ENCODE assay signal across 25 cellular contexts in the genomic region with DNA sequence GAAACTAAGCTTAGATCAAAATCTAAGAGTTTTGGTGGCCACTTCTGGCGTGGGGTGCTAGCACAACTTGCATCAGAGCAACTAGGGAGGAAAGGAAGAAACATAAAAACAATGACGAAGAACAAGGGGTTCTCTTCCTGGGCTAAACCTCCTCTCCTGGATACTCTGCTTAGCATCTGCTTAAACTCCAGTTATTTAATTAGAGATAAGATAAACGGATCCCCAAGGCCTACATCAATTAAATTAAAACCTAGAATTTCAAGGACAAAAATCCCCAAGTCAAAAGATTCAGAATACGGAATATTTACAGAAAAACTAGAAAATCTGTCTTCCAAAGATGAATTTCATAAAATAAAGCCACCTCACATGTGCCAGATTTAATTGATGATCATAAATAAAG.
"Had no signal": no experiment of that assay in that cellular context is flagged by ENCODE, and none has a peak within 500 bp of the region (broad histone marks: within the 10 kb centered on the region; RNA-seq: fewer than 3 reads in every experiment).

No MANE protein-coding gene starts in this region.

- H3K4me1 ChIP-seq: esophagus squamous epithelium, gastrocnemius medialis, heart right ventricle, left lung, lower lobe of right lung had no signal

- FAIRE-seq: keratinocyte had no signal

- H3K9me3 ChIP-seq: gastrocnemius medialis had no signal

- H3K27ac ChIP-seq: coronary artery, dorsolateral prefrontal cortex, epithelial cell of prostate, esophagus squamous epithelium, gastrocnemius medialis, heart right ventricle, left lung, lower lobe of right lung had no signal

- H3K4me3 ChIP-seq: coronary artery, dorsolateral prefrontal cortex, esophagus squamous epithelium, gastrocnemius medialis, heart right ventricle, left lung, lower lobe of right lung, mucosa of descending colon had no signal

- DNase-seq: dermis blood vessel endothelial cell; dorsolateral prefrontal cortex; effector CD4-positive, alpha-beta T cell; effector memory CD4-positive, alpha-beta T cell; endodermal cell; erythroblast; esophagus squamous epithelium; foreskin fibroblast; foreskin melanocyte; gastrocnemius medialis; glutamatergic neuron; head of caudate nucleus; heart right ventricle; hippocampal formation; left cardiac atrium; left lung; left ventricle myocardium superior; lower lobe of right lung; mesenchymal stem cell; mucosa of descending colon; naive B cell; naive thymus-derived CD8-positive, alpha-beta T cell had no signal

- H3K27me3 ChIP-seq: esophagus squamous epithelium, gastrocnemius medialis, heart right ventricle, left lung had no signal

- H3K36me3 ChIP-seq: esophagus squamous epithelium, gastrocnemius medialis, heart right ventricle, left lung, lower lobe of right lung had no signal
